Comparison of ENCODE assay signal across 2 cellular contexts in the genomic region with DNA sequence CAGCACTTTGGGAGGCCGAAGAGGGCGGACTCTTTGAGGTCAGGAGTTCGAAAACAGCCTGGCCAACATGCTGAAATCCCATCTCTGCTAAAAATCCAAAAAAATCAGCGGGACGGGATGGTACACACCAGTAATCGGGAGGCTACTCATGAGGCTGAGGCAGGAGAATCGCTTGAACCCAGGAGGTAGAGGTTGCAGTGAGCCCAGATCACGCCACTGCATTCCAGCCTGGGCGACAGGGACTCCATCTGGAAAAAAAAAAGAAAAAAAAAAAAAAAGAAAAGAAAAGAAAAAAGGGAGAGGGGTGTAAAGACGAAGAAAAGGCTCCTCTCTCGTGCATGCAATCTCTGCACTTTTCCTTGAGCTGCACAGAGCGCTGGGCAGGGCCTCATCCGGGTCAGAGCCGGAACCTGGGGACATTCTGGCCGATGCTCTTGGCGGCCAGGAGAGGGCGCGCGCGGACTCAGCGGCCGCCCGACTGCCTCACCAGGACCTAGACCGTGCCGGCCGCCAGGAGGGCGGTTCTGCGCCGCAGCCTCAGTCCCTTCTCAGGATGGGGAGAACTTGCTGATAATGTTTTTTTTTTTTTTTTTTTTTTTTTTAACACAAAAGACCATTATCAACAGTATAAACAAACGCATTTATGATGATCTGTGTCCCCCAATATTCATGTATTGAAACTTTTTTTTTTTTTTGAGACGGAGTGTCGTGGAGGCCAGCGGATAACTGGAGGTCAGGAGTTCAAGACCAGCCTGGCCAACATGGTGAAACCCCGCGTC.
TF ChIP-seq lines count a peak whose summit lies in the region.

No MANE protein-coding gene starts in this region.

TF ChIP-seq in HCT116, 20 proteins besides CTCF, POLR2A, EP300 and RAD21:
- TF ChIP-seq EZH2phosphoT487 (IDR thresholded peaks at IDR 0.05; ENCODE audit: borderline replicate concordance) (no peak), POLR2AphosphoS5 (IDR thresholded peaks at IDR 0.05; ENCODE audit: low read depth, low read length) (peak; percentile 32; the same call in 1 of the 2 replicates)

TF ChIP-seq in K562, 482 proteins besides CTCF, POLR2A, EP300 and RAD21 (continues in another document):
- TF ChIP-seq ERF (CRISPR knock-in tag; IDR thresholded peaks at IDR 0.05) (no peak), CREBBP (IDR thresholded peaks at IDR 0.05; ENCODE audit: low read depth, low read length) (no peak), ZNF282 (CRISPR knock-in tag; IDR thresholded peaks at IDR 0.05) (no peak), SNRNP70 (optimal IDR thresholded peaks at IDR 0.05; ENCODE audit: low read depth, low read length) (no peak), HMGN3 (IDR thresholded peaks at IDR 0.05; ENCODE audit: borderline replicate concordance, extremely low read depth, insufficient read length, low read depth, low read length) (no peak), SMAD2 (IDR thresholded peaks at IDR 0.05; ENCODE audit: low read depth, low read length) (no peak), ZBTB1 (CRISPR knock-in tag; IDR thresholded peaks at IDR 0.05; ENCODE audit: borderline replicate concordance, low read depth) (peak; percentile 70; the same call in 1 of the 2 replicates), PHF8 (IDR thresholded peaks at IDR 0.05; ENCODE audit: borderline replicate concordance, low read length) (no peak), TBP (optimal IDR thresholded peaks at IDR 0.05; ENCODE audit: low read depth, low read length) (no peak), ZNF561 (CRISPR knock-in tag; conservative IDR thresholded peaks at IDR 0.05) (no peak), YY1 (IDR thresholded peaks at IDR 0.05; ENCODE audit: borderline replicate concordance in 1 of 3, control insufficient read depth in 1 of 3, extremely low read depth in 1 of 3, insufficient read depth in 3 of 3, insufficient read length in 1 of 3, insufficient replicate concordance in 2 of 3, low read depth in 1 of 3, low read length in 2 of 3) (peak in 2 of 3 experiments; percentile 31 to 49), MTA3 (IDR thresholded peaks at IDR 0.05; ENCODE audit: borderline replicate concordance) (no peak), JUND (IDR thresholded peaks at IDR 0.05; ENCODE audit: borderline replicate concordance, low read depth, low read length) (0 out of 2 replicates have a peak, but pooled peaks have one; percentile 18), JUND (tag; IDR thresholded peaks at IDR 0.05; ENCODE audit: borderline replicate concordance, low read depth, low read length) (peak; percentile 12; the same call in 1 of the 3 replicates), POLR2G (IDR thresholded peaks at IDR 0.05; ENCODE audit: low read depth, low read length) (no peak), TEAD1 (CRISPR knock-in tag; IDR thresholded peaks at IDR 0.05) (0 out of 4 replicates have a peak, but pooled peaks of 1 of the 2 experiments have one; percentile 21), RBFOX2 (IDR thresholded peaks at IDR 0.05; ENCODE audit: low read depth, low read length) (0 out of 2 replicates have a peak, but pooled peaks have one; percentile 28), ZNF23 (CRISPR knock-in tag; IDR thresholded peaks at IDR 0.05) (no peak), SMAD3 (CRISPR knock-in tag; conservative IDR thresholded peaks at IDR 0.05) (no peak), ZNF586 (CRISPR knock-in tag; conservative IDR thresholded peaks at IDR 0.05) (no peak), PCBP2 (IDR thresholded peaks at IDR 0.05; ENCODE audit: low read depth, low read length, poor library complexity, severe bottlenecking) (no peak), ZNF766 (CRISPR knock-in tag; conservative IDR thresholded peaks at IDR 0.05) (no peak), MTA2 (IDR thresholded peaks at IDR 0.05; ENCODE audit: low read depth) (no peak), ILK (tag; IDR thresholded peaks at IDR 0.05; ENCODE audit: borderline replicate concordance, low read depth) (no peak), DIDO1 (tag; IDR thresholded peaks at IDR 0.05; ENCODE audit: low read depth) (no peak), GTF2F1 (IDR thresholded peaks at IDR 0.05; ENCODE audit: low read depth, low read length) (no peak), MAFF (IDR thresholded peaks at IDR 0.05; ENCODE audit: low read length) (no peak), MYC (IDR thresholded peaks at IDR 0.05; ENCODE audit: low read depth, low read length) (no peak), MYC (CRISPR knock-in tag; IDR thresholded peaks at IDR 0.05; ENCODE audit: borderline replicate concordance, low read depth) (no peak), TAF1 (IDR thresholded peaks at IDR 0.05; ENCODE audit: control insufficient read depth, extremely low read depth, insufficient read depth, low read length, severe bottlenecking) (no peak), SMARCC2 (IDR thresholded peaks at IDR 0.05; ENCODE audit: low read depth) (no peak), SP2 (IDR thresholded peaks at IDR 0.05; ENCODE audit: extremely low read depth, low read depth, low read length, poor library complexity, severe bottlenecking) (no peak), RBM39 (optimal IDR thresholded peaks at IDR 0.05; ENCODE audit: low read depth, low read length) (no peak), HMG20A (CRISPR knock-in tag; conservative IDR thresholded peaks at IDR 0.05) (no peak), CREB1 (IDR thresholded peaks at IDR 0.05) (no peak), CREB1 (CRISPR knock-in tag; IDR thresholded peaks at IDR 0.05) (peak; percentile 35; the same call in 1 of the 2 replicates), MAZ (CRISPR knock-in tag; conservative IDR thresholded peaks at IDR 0.05 in 1 of 2, IDR thresholded peaks at IDR 0.05 in 1 of 2) (peak in 1 of 2 experiments; percentile 58; a peak in 1 of 4 replicates), CHCHD3 (CRISPR knock-in tag; IDR thresholded peaks at IDR 0.05) (no peak), PHB2 (IDR thresholded peaks at IDR 0.05; ENCODE audit: low read depth) (no peak), CTBP1 (IDR thresholded peaks at IDR 0.05; ENCODE audit: borderline replicate concordance) (peak; percentile 80), KLF16 (IDR thresholded peaks at IDR 0.05) (no peak), ZFP1 (CRISPR knock-in tag; IDR thresholded peaks at IDR 0.05) (no peak), ZFX (CRISPR knock-in tag; IDR thresholded peaks at IDR 0.05) (peak; percentile 28), ZKSCAN3 (CRISPR knock-in tag; IDR thresholded peaks at IDR 0.05) (no peak)
- TF ChIP-seq, protein P1, sequence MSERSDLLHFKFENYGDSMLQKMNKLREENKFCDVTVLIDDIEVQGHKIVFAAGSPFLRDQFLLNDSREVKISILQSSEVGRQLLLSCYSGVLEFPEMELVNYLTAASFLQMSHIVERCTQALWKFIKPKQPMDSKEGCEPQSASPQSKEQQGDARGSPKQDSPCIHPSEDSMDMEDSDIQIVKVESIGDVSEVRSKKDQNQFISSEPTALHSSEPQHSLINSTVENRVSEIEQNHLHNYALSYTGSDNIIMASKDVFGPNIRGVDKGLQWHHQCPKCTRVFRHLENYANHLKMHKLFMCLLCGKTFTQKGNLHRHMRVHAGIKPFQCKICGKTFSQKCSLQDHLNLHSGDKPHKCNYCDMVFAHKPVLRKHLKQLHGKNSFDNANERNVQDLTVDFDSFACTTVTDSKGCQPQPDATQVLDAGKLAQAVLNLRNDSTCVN (CRISPR knock-in tag; IDR thresholded peaks at IDR 0.05): no peak
- TF ChIP-seq, protein P2, sequence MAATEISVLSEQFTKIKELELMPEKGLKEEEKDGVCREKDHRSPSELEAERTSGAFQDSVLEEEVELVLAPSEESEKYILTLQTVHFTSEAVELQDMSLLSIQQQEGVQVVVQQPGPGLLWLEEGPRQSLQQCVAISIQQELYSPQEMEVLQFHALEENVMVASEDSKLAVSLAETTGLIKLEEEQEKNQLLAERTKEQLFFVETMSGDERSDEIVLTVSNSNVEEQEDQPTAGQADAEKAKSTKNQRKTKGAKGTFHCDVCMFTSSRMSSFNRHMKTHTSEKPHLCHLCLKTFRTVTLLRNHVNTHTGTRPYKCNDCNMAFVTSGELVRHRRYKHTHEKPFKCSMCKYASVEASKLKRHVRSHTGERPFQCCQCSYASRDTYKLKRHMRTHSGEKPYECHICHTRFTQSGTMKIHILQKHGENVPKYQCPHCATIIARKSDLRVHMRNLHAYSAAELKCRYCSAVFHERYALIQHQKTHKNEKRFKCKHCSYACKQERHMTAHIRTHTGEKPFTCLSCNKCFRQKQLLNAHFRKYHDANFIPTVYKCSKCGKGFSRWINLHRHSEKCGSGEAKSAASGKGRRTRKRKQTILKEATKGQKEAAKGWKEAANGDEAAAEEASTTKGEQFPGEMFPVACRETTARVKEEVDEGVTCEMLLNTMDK (IDR thresholded peaks at IDR 0.05; ENCODE audit: borderline replicate concordance, insufficient read depth, low read depth, low read length, poor library complexity, severe bottlenecking): peak; percentile 74
- TF ChIP-seq, protein P3, sequence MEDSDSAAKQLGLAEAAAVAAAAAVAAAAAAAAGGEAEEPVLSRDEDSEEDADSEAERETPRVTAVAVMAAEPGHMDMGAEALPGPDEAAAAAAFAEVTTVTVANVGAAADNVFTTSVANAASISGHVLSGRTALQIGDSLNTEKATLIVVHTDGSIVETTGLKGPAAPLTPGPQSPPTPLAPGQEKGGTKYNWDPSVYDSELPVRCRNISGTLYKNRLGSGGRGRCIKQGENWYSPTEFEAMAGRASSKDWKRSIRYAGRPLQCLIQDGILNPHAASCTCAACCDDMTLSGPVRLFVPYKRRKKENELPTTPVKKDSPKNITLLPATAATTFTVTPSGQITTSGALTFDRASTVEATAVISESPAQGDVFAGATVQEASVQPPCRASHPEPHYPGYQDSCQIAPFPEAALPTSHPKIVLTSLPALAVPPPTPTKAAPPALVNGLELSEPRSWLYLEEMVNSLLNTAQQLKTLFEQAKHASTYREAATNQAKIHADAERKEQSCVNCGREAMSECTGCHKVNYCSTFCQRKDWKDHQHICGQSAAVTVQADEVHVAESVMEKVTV (CRISPR knock-in tag; IDR thresholded peaks at IDR 0.05): peak; percentile 41; the same call in 1 of the 2 replicates
- TF ChIP-seq, protein P4, sequence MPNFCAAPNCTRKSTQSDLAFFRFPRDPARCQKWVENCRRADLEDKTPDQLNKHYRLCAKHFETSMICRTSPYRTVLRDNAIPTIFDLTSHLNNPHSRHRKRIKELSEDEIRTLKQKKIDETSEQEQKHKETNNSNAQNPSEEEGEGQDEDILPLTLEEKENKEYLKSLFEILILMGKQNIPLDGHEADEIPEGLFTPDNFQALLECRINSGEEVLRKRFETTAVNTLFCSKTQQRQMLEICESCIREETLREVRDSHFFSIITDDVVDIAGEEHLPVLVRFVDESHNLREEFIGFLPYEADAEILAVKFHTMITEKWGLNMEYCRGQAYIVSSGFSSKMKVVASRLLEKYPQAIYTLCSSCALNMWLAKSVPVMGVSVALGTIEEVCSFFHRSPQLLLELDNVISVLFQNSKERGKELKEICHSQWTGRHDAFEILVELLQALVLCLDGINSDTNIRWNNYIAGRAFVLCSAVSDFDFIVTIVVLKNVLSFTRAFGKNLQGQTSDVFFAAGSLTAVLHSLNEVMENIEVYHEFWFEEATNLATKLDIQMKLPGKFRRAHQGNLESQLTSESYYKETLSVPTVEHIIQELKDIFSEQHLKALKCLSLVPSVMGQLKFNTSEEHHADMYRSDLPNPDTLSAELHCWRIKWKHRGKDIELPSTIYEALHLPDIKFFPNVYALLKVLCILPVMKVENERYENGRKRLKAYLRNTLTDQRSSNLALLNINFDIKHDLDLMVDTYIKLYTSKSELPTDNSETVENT (CRISPR knock-in tag; IDR thresholded peaks at IDR 0.05): no peak
- TF ChIP-seq, protein P5, sequence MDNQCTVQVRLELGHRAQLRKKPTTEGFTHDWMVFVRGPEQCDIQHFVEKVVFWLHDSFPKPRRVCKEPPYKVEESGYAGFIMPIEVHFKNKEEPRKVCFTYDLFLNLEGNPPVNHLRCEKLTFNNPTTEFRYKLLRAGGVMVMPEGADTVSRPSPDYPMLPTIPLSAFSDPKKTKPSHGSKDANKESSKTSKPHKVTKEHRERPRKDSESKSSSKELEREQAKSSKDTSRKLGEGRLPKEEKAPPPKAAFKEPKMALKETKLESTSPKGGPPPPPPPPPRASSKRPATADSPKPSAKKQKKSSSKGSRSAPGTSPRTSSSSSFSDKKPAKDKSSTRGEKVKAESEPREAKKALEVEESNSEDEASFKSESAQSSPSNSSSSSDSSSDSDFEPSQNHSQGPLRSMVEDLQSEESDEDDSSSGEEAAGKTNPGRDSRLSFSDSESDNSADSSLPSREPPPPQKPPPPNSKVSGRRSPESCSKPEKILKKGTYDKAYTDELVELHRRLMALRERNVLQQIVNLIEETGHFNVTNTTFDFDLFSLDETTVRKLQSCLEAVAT (IDR thresholded peaks at IDR 0.05): peak in 1 of 2 experiments; percentile 64; a peak in 2 of 4 replicates
- TF ChIP-seq, protein P6, sequence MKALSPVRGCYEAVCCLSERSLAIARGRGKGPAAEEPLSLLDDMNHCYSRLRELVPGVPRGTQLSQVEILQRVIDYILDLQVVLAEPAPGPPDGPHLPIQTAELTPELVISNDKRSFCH (CRISPR knock-in tag; IDR thresholded peaks at IDR 0.05): no peak
- TF ChIP-seq, protein P6 (tag; IDR thresholded peaks at IDR 0.05): no peak
- TF ChIP-seq, protein P7, sequence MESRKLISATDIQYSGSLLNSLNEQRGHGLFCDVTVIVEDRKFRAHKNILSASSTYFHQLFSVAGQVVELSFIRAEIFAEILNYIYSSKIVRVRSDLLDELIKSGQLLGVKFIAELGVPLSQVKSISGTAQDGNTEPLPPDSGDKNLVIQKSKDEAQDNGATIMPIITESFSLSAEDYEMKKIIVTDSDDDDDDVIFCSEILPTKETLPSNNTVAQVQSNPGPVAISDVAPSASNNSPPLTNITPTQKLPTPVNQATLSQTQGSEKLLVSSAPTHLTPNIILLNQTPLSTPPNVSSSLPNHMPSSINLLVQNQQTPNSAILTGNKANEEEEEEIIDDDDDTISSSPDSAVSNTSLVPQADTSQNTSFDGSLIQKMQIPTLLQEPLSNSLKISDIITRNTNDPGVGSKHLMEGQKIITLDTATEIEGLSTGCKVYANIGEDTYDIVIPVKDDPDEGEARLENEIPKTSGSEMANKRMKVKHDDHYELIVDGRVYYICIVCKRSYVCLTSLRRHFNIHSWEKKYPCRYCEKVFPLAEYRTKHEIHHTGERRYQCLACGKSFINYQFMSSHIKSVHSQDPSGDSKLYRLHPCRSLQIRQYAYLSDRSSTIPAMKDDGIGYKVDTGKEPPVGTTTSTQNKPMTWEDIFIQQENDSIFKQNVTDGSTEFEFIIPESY (CRISPR knock-in tag; IDR thresholded peaks at IDR 0.05): no peak
- TF ChIP-seq, protein P8, sequence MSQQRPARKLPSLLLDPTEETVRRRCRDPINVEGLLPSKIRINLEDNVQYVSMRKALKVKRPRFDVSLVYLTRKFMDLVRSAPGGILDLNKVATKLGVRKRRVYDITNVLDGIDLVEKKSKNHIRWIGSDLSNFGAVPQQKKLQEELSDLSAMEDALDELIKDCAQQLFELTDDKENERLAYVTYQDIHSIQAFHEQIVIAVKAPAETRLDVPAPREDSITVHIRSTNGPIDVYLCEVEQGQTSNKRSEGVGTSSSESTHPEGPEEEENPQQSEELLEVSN (IDR thresholded peaks at IDR 0.05; ENCODE audit: borderline replicate concordance in 1 of 2, extremely low read depth in 1 of 2, insufficient read depth in 1 of 2, insufficient read length in 1 of 2, low read depth in 1 of 2, low read length in 1 of 2, poor library complexity in 1 of 2, severe bottlenecking in 1 of 2): no peak
- TF ChIP-seq, protein P9, sequence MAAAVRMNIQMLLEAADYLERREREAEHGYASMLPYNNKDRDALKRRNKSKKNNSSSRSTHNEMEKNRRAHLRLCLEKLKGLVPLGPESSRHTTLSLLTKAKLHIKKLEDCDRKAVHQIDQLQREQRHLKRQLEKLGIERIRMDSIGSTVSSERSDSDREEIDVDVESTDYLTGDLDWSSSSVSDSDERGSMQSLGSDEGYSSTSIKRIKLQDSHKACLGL (CRISPR knock-in tag; IDR thresholded peaks at IDR 0.05; ENCODE audit: borderline replicate concordance, poor library complexity, severe bottlenecking): no peak
